In the genomic region with DNA sequence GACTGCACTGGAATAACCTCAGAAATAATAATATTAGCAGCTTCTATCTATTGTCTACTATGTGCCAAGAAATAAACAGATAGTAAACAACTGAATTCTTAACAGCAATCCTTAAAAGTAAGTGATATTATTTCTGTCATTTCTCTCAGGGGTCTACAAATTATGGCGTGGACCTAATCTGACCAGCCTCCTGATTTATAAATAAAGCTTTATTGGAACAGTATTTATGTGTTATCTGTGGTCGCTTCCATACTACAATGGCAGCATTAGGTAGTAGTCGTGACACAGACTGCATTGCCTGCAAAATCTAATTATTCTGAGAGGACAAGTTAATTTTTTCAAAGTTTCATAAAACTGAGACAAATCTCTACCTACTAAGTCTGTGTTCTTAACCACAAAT, we compare ENCODE assay signal across 35 cellular contexts. TPM values are rescaled to one million over a fixed set of nuclear protein-coding genes. Genes with fewer than 3 reads are reported as not detected.
DNase-seq lines count a peak whose midpoint lies in the region; ATAC-seq, FAIRE-seq and TF ChIP-seq lines count a peak whose summit lies in the region.
"Had no signal": no experiment of that assay in that cellular context is flagged by ENCODE, and none has a peak within 500 bp of the region (broad histone marks: within the 10 kb centered on the region; RNA-seq: fewer than 3 reads in every experiment).

No MANE protein-coding gene starts in this region.

- no peak overlapping the region for H3K9ac ChIP-seq in GM12878 (ENCODE audit: control insufficient read depth, insufficient read depth, low read length)
- no peak overlapping the region for H3K9ac ChIP-seq in K562 (ENCODE audit: insufficient read depth in 1 of 2, low read depth in 2 of 2, low read length in 2 of 2)
- H3K9ac ChIP-seq: BLaER1; BLaER1 treated with 17β-estradiol and CSF1 and Interleukin-3, amounts not matched to agents 10 nM and 100 nM had no signal

- H2AFZ ChIP-seq in GM12878 (ENCODE audit: control insufficient read depth, low read depth, low read length), result no peak overlapping the region
- no peak overlapping the region for H2AFZ ChIP-seq in K562 (ENCODE audit: low read depth, low read length)

- H3K27ac ChIP-seq in GM12878 (ENCODE audit: control insufficient read depth, insufficient read depth) (no peak overlapping the region), K562 (ENCODE audit: extremely low read depth, low read depth, low read length) (no peak overlapping the region)
- H3K27ac ChIP-seq: 22Rv1; A549; BLaER1; BLaER1 treated with 17β-estradiol and CSF1 and Interleukin-3, amounts not matched to agents 10 nM and 100 nM; C4-2B had no signal

- H3K4me3 ChIP-seq in GM12878 (no peak overlapping the region), K562 (no peak overlapping the region)
- H3K4me3 ChIP-seq: A549; BLaER1; BLaER1 treated with 17β-estradiol and CSF1 and Interleukin-3, amounts not matched to agents 10 nM and 100 nM had no signal

- in situ Hi-C loops in GM12878 (cut with MboI) (no loop called here), K562 (cut with MboI) (loop anchor here (25.0 kb wide), 1 partner anchor 793 kb away; no protein-coding TSS in a partner anchor)

- no peaks in the 10 kb centered on the region for H3K4me1 ChIP-seq in GM12878 (ENCODE audit: control insufficient read depth, insufficient read depth, low read length)
- H3K4me1 ChIP-seq in K562 (replicated peaks in 1 of 2; ENCODE audit: control insufficient read depth in 2 of 2, insufficient read depth in 2 of 2, low read length in 2 of 2), result no peaks in the 10 kb centered on the region; a peak in 1 of 5 replicates
- H3K4me1 ChIP-seq: A549; BE2C; BLaER1; BLaER1 treated with 17β-estradiol and CSF1 and Interleukin-3, amounts not matched to agents 10 nM and 100 nM; Caco-2 had no signal

- WGBS in GM12878 (ENCODE audit: insufficient coverage, insufficient replicate concordance, low lambda C conversion rate, missing lambda C conversion rate), result 43% methylated on average over 3 of the region's 3 CpGs
- WGBS in K562 (ENCODE audit: insufficient coverage, low coverage, missing lambda C conversion rate), result 0% methylated on average over 3 of the region's 3 CpGs

- FAIRE-seq in GM12891 (lab: Jason Lieb, UNC) (peak; percentile 16), GM12878 (lab: Jason Lieb, UNC) (no peak), K562 (lab: Jason Lieb, UNC) (no peak)
- FAIRE-seq: A204.1, A549, D721Med had no signal

- CTCF ChIA-PET in GM12878 (lab: Yijun Ruan, JAX) (interaction anchor here (1.0 to 1.3 kb wide), 2 partner anchors 11 to 48 kb away, joined by 3 to 5 read pairs; no protein-coding TSS in a partner anchor), K562 (lab: Yijun Ruan, JAX; ENCODE audit: low intra/inter-chr PET ratio) (no interaction called here)

- H3K79me2 ChIP-seq in GM12878 (ENCODE audit: control insufficient read depth, insufficient read depth, low read length), result no peaks in the 10 kb centered on the region
- H3K79me2 ChIP-seq in K562 (ENCODE audit: control insufficient read depth, insufficient read depth, low read length), result no peaks in the 10 kb centered on the region

- no TSS peak for BruUV-seq in GM12878 (replicated peaks; lab: Mats Ljungman, UMichigan)
- BruUV-seq in K562 (replicated peaks; lab: Mats Ljungman, UMichigan), result no TSS peak

- no peak for TF ChIP-seq CTCF in GM12878 (IDR thresholded peaks at IDR 0.05 in 2 of 3, conservative IDR thresholded peaks at IDR 0.05 in 1 of 3; ENCODE audit: control insufficient read depth in 2 of 3, extremely low read depth in 1 of 3, insufficient read depth in 1 of 3, low read depth in 3 of 3, low read length in 3 of 3)
- TF ChIP-seq CTCF in K562 (IDR thresholded peaks at IDR 0.05 in 2 of 3, conservative IDR thresholded peaks at IDR 0.05 in 1 of 3; ENCODE audit: insufficient read depth in 2 of 3, low read depth in 1 of 3, low read length in 3 of 3), result no peak

- DNase-seq in GM12891 (ENCODE audit: insufficient read length, low spot score), result no peak
- DNase-seq in GM12878 (ENCODE audit: low read depth, low spot score), result no peak
- no peak for DNase-seq in K562 (ENCODE audit: extremely low read depth in 1 of 4, low spot score in 3 of 4)
- no peak for DNase-seq in ecto neural progenitor cell (ENCODE audit: low spot score)
- DNase-seq: 8988T; ACHN; AML-193; BE2C; C1 segment of cervical spinal cord; Caco-2; Calu3; CD4-positive, alpha-beta memory T cell; CD4-positive, alpha-beta T cell; CD4-positive, CD25-positive, alpha-beta regulatory T cell; CD8-positive, alpha-beta memory T cell; CD8-positive, alpha-beta T cell; COR-L47; DMS 273 treated with DMSO at 0.1 percent for 48 hours; DMS153; DMS53; DMS79; DMS79 treated with DMSO at 0.1 percent for 48 hours; DND-41; EL had no signal

- H3K27me3 ChIP-seq in GM12878 (replicated peaks in 1 of 2; ENCODE audit: control insufficient read depth in 2 of 2, insufficient read depth in 2 of 2, low read length in 1 of 2) (no peaks in the 10 kb centered on the region), K562 (ENCODE audit: control insufficient read depth in 2 of 2, insufficient read depth in 2 of 2, low read length in 2 of 2) (peaks cover 10 to 20% of the 10 kb centered on the region in 2 experiments; a peak in 3 of 5 replicates)
- H3K27me3 ChIP-seq: BE2C; BLaER1; BLaER1 treated with 17β-estradiol and CSF1 and Interleukin-3, amounts not matched to agents 10 nM and 100 nM had no signal

- POLR2A ChIA-PET in GM12878 (lab: Charles Lee) (no interaction called here), K562 (lab: Yijun Ruan, JAX) (interaction anchor here (1.4 kb wide), 1 partner anchor 21 kb away, joined by 3 read pairs; no protein-coding TSS in a partner anchor)

- H3K36me3 ChIP-seq in GM12878 (ENCODE audit: control insufficient read depth in 2 of 2, insufficient read depth in 2 of 2, low read length in 1 of 2) (no peaks in the 10 kb centered on the region), K562 (ENCODE audit: control insufficient read depth, insufficient read depth, low read length) (no peaks in the 10 kb centered on the region)
- H3K36me3 ChIP-seq: BE2C; BLaER1; BLaER1 treated with 17β-estradiol and CSF1 and Interleukin-3, amounts not matched to agents 10 nM and 100 nM had no signal

- RAD21 ChIA-PET in GM12878 (lab: Charles Lee; ENCODE audit: unreplicated experiment), result no interaction called here

- ATAC-seq in GM12878 (no peak), K562 (no peak), HG02678 (IDR thresholded peaks at IDR 0.05; ENCODE audit: unreplicated experiment) (no peak), GM21529 (IDR thresholded peaks at IDR 0.05; ENCODE audit: unreplicated experiment) (no peak)
- ATAC-seq: A549; CD8-positive, alpha-beta T cell had no signal

- TF ChIP-seq POLR2A in GM12891 (IDR thresholded peaks at IDR 0.05; ENCODE audit: low read depth, low read length) (no peak), GM12878 (IDR thresholded peaks at IDR 0.05; ENCODE audit: low read depth, low read length) (no peak), K562 (conservative IDR thresholded peaks at IDR 0.05) (no peak)

- H3K9me3 ChIP-seq in GM12878 (replicated peaks; ENCODE audit: control insufficient read depth, insufficient read depth, low read length) (no peaks in the 10 kb centered on the region), K562 (replicated peaks; ENCODE audit: control insufficient read depth, insufficient read depth, low read depth, low read length) (no peaks in the 10 kb centered on the region)
- H3K9me3 ChIP-seq: A549, BE2C, BLaER1, Caco-2 had no signal

- TF ChIP-seq EP300 in GM12878 (IDR thresholded peaks at IDR 0.05; ENCODE audit: borderline replicate concordance in 1 of 2, control insufficient read depth in 1 of 2, low read depth in 2 of 2, low read length in 2 of 2), result no peak
- TF ChIP-seq EP300 in K562 (IDR thresholded peaks at IDR 0.05; ENCODE audit: low read length), result no peak

- H3K4me2 ChIP-seq in GM12878 (ENCODE audit: control insufficient read depth, insufficient read depth) (no peak overlapping the region), K562 (ENCODE audit: insufficient read depth, low read length) (no peak overlapping the region)
- H3K4me2 ChIP-seq: A549; BLaER1; BLaER1 treated with 17β-estradiol and CSF1 and Interleukin-3, amounts not matched to agents 10 nM and 100 nM had no signal

- SMC1A ChIA-PET in GM12878 (lab: Charles Lee; ENCODE audit: uncharacterized antibody, unreplicated experiment), result interaction anchor here (1.2 kb wide), 1 partner anchor 131 kb away, joined by 3 read pairs; no protein-coding TSS in a partner anchor

- TF ChIP-seq RAD21 in GM12878 (IDR thresholded peaks at IDR 0.05; ENCODE audit: insufficient read depth, low read depth, low read length), result no peak
- TF ChIP-seq RAD21 in K562 (CRISPR knock-in tag; conservative IDR thresholded peaks at IDR 0.05 in 1 of 2, IDR thresholded peaks at IDR 0.05 in 1 of 2), result no peak

- intact Hi-C loops in GM12878 (cut with micrococcal nuclease; ENCODE audit: unreplicated experiment) (no loop called here), K562 (cut with micrococcal nuclease) (no loop called here)

- no peaks in the 10 kb centered on the region for H3K9me1 ChIP-seq in K562 (ENCODE audit: control insufficient read depth, insufficient read depth, low read length)

- H4K20me1 ChIP-seq in GM12878 (ENCODE audit: control insufficient read depth, insufficient read depth) (no peaks in the 10 kb centered on the region), K562 (replicated peaks; ENCODE audit: control insufficient read depth, insufficient read depth, low read length) (no peaks in the 10 kb centered on the region)
- H4K20me1 ChIP-seq: BLaER1; BLaER1 treated with 17β-estradiol and CSF1 and Interleukin-3, amounts not matched to agents 10 nM and 100 nM had no signal

RNA-seq across cellular contexts. Expression of a gene that starts 49.0 kb away (rescaled TPM):
- 1.4 TPM for polyA plus RNA-seq in GM12891 (2012; ENCODE audit: low read depth, missing spikeins)
- 7.1 and 7.7 TPM in 2 replicates for total RNA-seq in GM12878 (2013; cell fraction: nucleolus; rRNA removed)
- total RNA-seq in GM12878 (2014; rRNA removed) (4.5 and 5.9 TPM in 2 replicates), GM12878 (2014; rRNA removed; fragmentation: Illumina TruSeq; extraction: Trizol) (3.6 and 4.2 TPM in 2 replicates), GM12878 (2021) (5.6 and 6.4 TPM in 2 replicates), K562 (2014; rRNA removed) (not detected in 2 replicates), K562 (2014; rRNA removed; fragmentation: Illumina TruSeq; extraction: Trizol) (not detected in 2 replicates), K562 (2015; rRNA removed; fragmentation: Illumina TruSeq; extraction: Trizol) (not detected in 2 replicates), K562 (2021) (not detected in 2 replicates)
- polyA plus RNA-seq in GM12878 (2011; ENCODE audit: low read depth), result 0.84 TPM
- polyA plus RNA-seq in GM12878 (2011; rRNA removed) (not detected in 2 replicates), GM12878 (2014; fragmentation: Illumina TruSeq; extraction: Trizol) (3.9 and 4.1 TPM in 2 replicates), GM12878 (2014; fragmentation: Nextera tagmentation; extraction: Ambion mirVana) (1 to 10 TPM in 1 of 2 experiments, under 1 TPM in 1; 0.87 to 1.6 TPM), GM12878 (2014; rRNA removed) (2.9 and 5.0 TPM in 2 replicates), GM12878 (2016; fragmentation: Nextera tagmentation; extraction: Ambion mirVana) (1 to 10 TPM; 3.9 to 4.6 TPM), K562 (2011; rRNA removed) (not detected in 2 replicates), K562 (2014; fragmentation: Illumina TruSeq; extraction: Trizol) (not detected in 2 replicates), K562 (2014; fragmentation: Nextera tagmentation; extraction: Ambion mirVana) (not detected), K562 (2014; rRNA removed) (not detected in 2 replicates)
- polyA plus RNA-seq in GM12878 (2011; cell fraction: cytosol; rRNA removed), result 0.02 TPM in 1 of 2 replicates, not detected in the other
- polyA plus RNA-seq in GM12878 (2011; cell fraction: nucleus; rRNA removed), result not detected in 2 replicates
- 1.1 and 1.6 TPM in 2 replicates for polyA plus RNA-seq in GM12878 (2012)
- not detected in 2 replicates for polyA minus RNA-seq in GM12878 (2011; rRNA and poly(A)+ RNA removed)
- polyA minus RNA-seq in GM12878 (2011; cell fraction: cytosol; rRNA and poly(A)+ RNA removed), result not detected in 2 replicates
- not detected in 2 replicates for polyA minus RNA-seq in GM12878 (2011; cell fraction: nucleus; rRNA and poly(A)+ RNA removed)
- total RNA-seq in K562 (2011; cell fraction: chromatin; rRNA removed; ENCODE audit: low replicate concordance), result not detected in 2 replicates
- total RNA-seq in K562 (2011; cell fraction: nucleolus; rRNA removed), result not detected in 2 replicates
- total RNA-seq in K562 (2011; cell fraction: nucleoplasm; rRNA removed), result not detected in 2 replicates
- polyA plus RNA-seq in K562 (2011; cell fraction: cytosol; rRNA removed), result not detected in 2 replicates
- polyA plus RNA-seq in K562 (2011; cell fraction: nucleus; rRNA removed), result not detected in 2 replicates
- not detected in 2 replicates for polyA plus RNA-seq in K562 (2012)
- polyA minus RNA-seq in K562 (2011; rRNA and poly(A)+ RNA removed), result not detected in 2 replicates
- polyA minus RNA-seq in K562 (2011; cell fraction: cytosol; rRNA and poly(A)+ RNA removed), result not detected in 2 replicates
- not detected in 2 replicates for polyA minus RNA-seq in K562 (2011; cell fraction: nucleus; rRNA and poly(A)+ RNA removed)
- total RNA-seq: A172; Caco-2; CD4-positive, CD25-positive, alpha-beta regulatory T cell had no signal
- polyA plus RNA-seq: CD14-positive monocyte had no signal

Comparison
In these comparisons a context has a peak if more than half of its experiments do, and no peak if none do; other contexts are left out.
1. RNA of a gene that starts 49.0 kb away (total RNA-seq): 3.6 to 7.7 TPM in GM12878; not detected in K562; every median in the first group is over 4 times any median in the second.